In the genomic region with DNA sequence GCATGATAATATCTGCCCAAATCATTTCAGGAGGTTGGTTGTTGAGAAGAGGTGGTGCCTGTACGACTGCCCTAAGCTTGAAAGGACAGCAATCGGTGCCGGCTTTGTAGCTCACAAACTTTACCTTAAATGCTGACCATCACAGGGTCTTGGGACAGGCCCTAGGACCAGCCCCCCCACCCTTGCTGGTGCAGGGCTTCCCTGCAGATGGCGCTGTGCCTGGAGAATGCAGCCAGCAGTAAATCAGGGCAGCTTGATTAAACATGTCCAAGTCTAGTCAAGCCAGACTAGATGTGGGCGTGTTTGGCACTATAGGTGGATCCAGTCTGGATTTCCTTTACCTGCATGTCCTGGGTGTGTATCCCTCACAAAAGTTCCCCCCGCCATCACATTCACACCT, we compare ENCODE assay signal across 1 cellular context.
TF ChIP-seq lines count a peak whose summit lies in the region.

No MANE protein-coding gene starts in this region.

TF ChIP-seq in GM12878, 131 proteins besides CTCF, POLR2A, EP300 and RAD21 (continued from another document):
- no peak for TF ChIP-seq GATAD2B (conservative IDR thresholded peaks at IDR 0.05; ENCODE audit: low read depth)
- no peak for TF ChIP-seq MTA3 (IDR thresholded peaks at IDR 0.05; ENCODE audit: borderline replicate concordance, low read length)
- TF ChIP-seq MLLT1 (IDR thresholded peaks at IDR 0.05): no peak
- no peak for TF ChIP-seq NFYA (IDR thresholded peaks at IDR 0.05; ENCODE audit: borderline replicate concordance, low read depth, low read length)
- no peak for TF ChIP-seq CEBPZ (IDR thresholded peaks at IDR 0.05; ENCODE audit: low read depth, low read length)
- TF ChIP-seq, protein P1, sequence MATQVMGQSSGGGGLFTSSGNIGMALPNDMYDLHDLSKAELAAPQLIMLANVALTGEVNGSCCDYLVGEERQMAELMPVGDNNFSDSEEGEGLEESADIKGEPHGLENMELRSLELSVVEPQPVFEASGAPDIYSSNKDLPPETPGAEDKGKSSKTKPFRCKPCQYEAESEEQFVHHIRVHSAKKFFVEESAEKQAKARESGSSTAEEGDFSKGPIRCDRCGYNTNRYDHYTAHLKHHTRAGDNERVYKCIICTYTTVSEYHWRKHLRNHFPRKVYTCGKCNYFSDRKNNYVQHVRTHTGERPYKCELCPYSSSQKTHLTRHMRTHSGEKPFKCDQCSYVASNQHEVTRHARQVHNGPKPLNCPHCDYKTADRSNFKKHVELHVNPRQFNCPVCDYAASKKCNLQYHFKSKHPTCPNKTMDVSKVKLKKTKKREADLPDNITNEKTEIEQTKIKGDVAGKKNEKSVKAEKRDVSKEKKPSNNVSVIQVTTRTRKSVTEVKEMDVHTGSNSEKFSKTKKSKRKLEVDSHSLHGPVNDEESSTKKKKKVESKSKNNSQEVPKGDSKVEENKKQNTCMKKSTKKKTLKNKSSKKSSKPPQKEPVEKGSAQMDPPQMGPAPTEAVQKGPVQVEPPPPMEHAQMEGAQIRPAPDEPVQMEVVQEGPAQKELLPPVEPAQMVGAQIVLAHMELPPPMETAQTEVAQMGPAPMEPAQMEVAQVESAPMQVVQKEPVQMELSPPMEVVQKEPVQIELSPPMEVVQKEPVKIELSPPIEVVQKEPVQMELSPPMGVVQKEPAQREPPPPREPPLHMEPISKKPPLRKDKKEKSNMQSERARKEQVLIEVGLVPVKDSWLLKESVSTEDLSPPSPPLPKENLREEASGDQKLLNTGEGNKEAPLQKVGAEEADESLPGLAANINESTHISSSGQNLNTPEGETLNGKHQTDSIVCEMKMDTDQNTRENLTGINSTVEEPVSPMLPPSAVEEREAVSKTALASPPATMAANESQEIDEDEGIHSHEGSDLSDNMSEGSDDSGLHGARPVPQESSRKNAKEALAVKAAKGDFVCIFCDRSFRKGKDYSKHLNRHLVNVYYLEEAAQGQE (IDR thresholded peaks at IDR 0.05; ENCODE audit: low read depth, low read length): no peak
- TF ChIP-seq BCL3 (IDR thresholded peaks at IDR 0.05; ENCODE audit: borderline replicate concordance, insufficient read depth, low read depth, low read length, poor library complexity, severe bottlenecking): no peak
- TF ChIP-seq, protein P2, sequence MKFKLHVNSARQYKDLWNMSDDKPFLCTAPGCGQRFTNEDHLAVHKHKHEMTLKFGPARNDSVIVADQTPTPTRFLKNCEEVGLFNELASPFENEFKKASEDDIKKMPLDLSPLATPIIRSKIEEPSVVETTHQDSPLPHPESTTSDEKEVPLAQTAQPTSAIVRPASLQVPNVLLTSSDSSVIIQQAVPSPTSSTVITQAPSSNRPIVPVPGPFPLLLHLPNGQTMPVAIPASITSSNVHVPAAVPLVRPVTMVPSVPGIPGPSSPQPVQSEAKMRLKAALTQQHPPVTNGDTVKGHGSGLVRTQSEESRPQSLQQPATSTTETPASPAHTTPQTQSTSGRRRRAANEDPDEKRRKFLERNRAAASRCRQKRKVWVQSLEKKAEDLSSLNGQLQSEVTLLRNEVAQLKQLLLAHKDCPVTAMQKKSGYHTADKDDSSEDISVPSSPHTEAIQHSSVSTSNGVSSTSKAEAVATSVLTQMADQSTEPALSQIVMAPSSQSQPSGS (IDR thresholded peaks at IDR 0.05; ENCODE audit: low read length): no peak
